In genomic region chr6:81818778-81819491, GRCh38 we compare ENCODE assay signal across 1 cellular context.
TF ChIP-seq lines count a peak whose summit lies in the region.

No MANE protein-coding gene starts in this region.

TF ChIP-seq in GM12878, 131 proteins besides CTCF, POLR2A, EP300 and RAD21:
- no peak for TF ChIP-seq ZBTB4 (CRISPR knock-in tag; IDR thresholded peaks at IDR 0.05)
- TF ChIP-seq MEF2A (IDR thresholded peaks at IDR 0.05; ENCODE audit: insufficient read depth, low read depth, low read length) = no peak
- TF ChIP-seq CHD1 (IDR thresholded peaks at IDR 0.05; ENCODE audit: low read depth, low read length) = no peak
- no peak for TF ChIP-seq ZNF207 (IDR thresholded peaks at IDR 0.05; ENCODE audit: borderline replicate concordance)
- TF ChIP-seq SKIL (IDR thresholded peaks at IDR 0.05; ENCODE audit: low read depth, poor library complexity, severe bottlenecking) = no peak
- no peak for TF ChIP-seq ZBTB40 (IDR thresholded peaks at IDR 0.05; ENCODE audit: borderline replicate concordance)
- TF ChIP-seq BRCA1 (IDR thresholded peaks at IDR 0.05; ENCODE audit: low read depth, low read length) = no peak
- no peak for TF ChIP-seq REST (IDR thresholded peaks at IDR 0.05; ENCODE audit: low read depth, low read length)
- TF ChIP-seq E2F8 (IDR thresholded peaks at IDR 0.05; ENCODE audit: low read depth, partially characterized antibody) = no peak
- TF ChIP-seq RCOR1 (conservative IDR thresholded peaks at IDR 0.05; ENCODE audit: low read depth, low read length) = no peak
